In the genomic region with DNA sequence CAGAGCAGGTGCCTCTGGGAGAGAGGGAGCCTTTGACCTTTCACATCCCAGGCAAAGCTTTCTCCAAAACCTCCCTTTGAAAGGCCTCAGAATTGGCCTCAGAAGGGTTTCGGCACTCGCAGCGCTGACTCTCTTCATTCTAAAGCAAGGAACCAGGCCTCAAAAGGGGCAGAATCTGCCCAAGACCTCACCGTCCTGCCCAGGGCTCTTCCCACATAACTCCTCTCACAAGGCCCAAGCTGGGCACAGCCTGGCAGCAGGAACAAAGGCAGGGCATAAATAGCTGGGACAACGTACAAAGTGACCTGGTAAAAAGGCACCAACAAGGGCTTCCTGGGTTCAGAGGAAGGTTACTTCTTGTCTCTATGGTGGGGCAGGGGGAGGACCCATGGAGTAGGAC, we compare ENCODE assay signal across 19 cellular contexts.
"Had no signal": no experiment of that assay in that cellular context is flagged by ENCODE, and none has a peak within 500 bp of the region (broad histone marks: within the 10 kb centered on the region; RNA-seq: fewer than 3 reads in every experiment).

No MANE protein-coding gene starts in this region.

- H3K4me1 ChIP-seq: esophagus muscularis mucosa, foreskin keratinocyte, gastroesophageal sphincter, left lung, lower lobe of right lung had no signal

- ATAC-seq: foreskin keratinocyte, gastroesophageal sphincter, heart left ventricle, left cardiac atrium, left lung, left ventricle myocardium superior, lower lobe of right lung, mucosa of descending colon had no signal

- H3K4me2 ChIP-seq: hepatocyte had no signal

- H3K27ac Mint-ChIP-seq: dendritic cell treated with granulocyte-macrophage colony-stimulating factor and Interleukin-4, amounts not matched to agents 40 ng/mL and 50 ng/mL, for 4 days; immature natural killer cell; mesothelial cell of epicardium had no signal

- H2AFZ ChIP-seq: hepatocyte had no signal

- H3K4me3 Mint-ChIP-seq: dendritic cell treated with granulocyte-macrophage colony-stimulating factor and Interleukin-4, amounts not matched to agents 40 ng/mL and 50 ng/mL, for 4 days; immature natural killer cell; mesothelial cell of epicardium; naive B cell had no signal

- H3K27me3 Mint-ChIP-seq: dendritic cell treated with granulocyte-macrophage colony-stimulating factor and Interleukin-4, amounts not matched to agents 40 ng/mL and 50 ng/mL, for 4 days; naive B cell had no signal

- H3K27me3 ChIP-seq: esophagus muscularis mucosa, gastroesophageal sphincter, hepatocyte, left lung had no signal

- H3K4me1 Mint-ChIP-seq: immature natural killer cell, mesothelial cell of epicardium had no signal

- H3K9me3 Mint-ChIP-seq: dendritic cell treated with granulocyte-macrophage colony-stimulating factor and Interleukin-4, amounts not matched to agents 40 ng/mL and 50 ng/mL, for 4 days; immature natural killer cell; mesothelial cell of epicardium; naive B cell had no signal

- H3K36me3 Mint-ChIP-seq: immature natural killer cell, mesothelial cell of epicardium, naive B cell had no signal

- DNase-seq: cortex of kidney; effector CD4-positive, alpha-beta T cell; effector memory CD4-positive, alpha-beta T cell; foreskin keratinocyte; heart left ventricle; hypothalamus; immature natural killer cell; left cardiac atrium; left lung; left ventricle myocardium superior; lower lobe of right lung; mesenchymal stem cell; mucosa of descending colon; naive B cell had no signal

- H3K9me3 ChIP-seq: esophagus muscularis mucosa, gastroesophageal sphincter, heart left ventricle, left lung, lower lobe of right lung, mucosa of descending colon had no signal

- H3K27ac ChIP-seq: esophagus muscularis mucosa, foreskin keratinocyte, gastroesophageal sphincter, heart left ventricle, hepatocyte, left lung, lower lobe of right lung had no signal

- H3K79me2 ChIP-seq: hepatocyte had no signal
